Comparison of ENCODE assay signal across 34 cellular contexts in genomic region chr13:37143901-37144300, GRCh38. TPM values are rescaled to one million over a fixed set of nuclear protein-coding genes. Genes with fewer than 3 reads are reported as not detected.
DNase-seq lines count a peak whose midpoint lies in the region; ATAC-seq, FAIRE-seq and TF ChIP-seq lines count a peak whose summit lies in the region.
"Had no signal": no experiment of that assay in that cellular context is flagged by ENCODE, and none has a peak within 500 bp of the region (broad histone marks: within the 10 kb centered on the region; RNA-seq: fewer than 3 reads in every experiment).

No MANE protein-coding gene starts in this region.

- H3K4me1 Mint-ChIP-seq in T-helper 17 cell (no peaks in the 10 kb centered on the region), Calu3 (ENCODE audit: low read depth, unreplicated experiment) (no peaks in the 10 kb centered on the region)
- no peaks in the 10 kb centered on the region for H3K4me1 Mint-ChIP-seq in activated naive CD8-positive, alpha-beta T cell treated with anti-CD3 and anti-CD28 coated beads, Interleukin-2, amount 50 U/mL, for 24 hours
- H3K4me1 Mint-ChIP-seq: activated naive CD4-positive, alpha-beta T cell treated with anti-CD3 and anti-CD28 coated beads, Interleukin-2, amount 10 ng/mL, durations not matched to agents 7 days and 5 days; CD4-positive, alpha-beta memory T cell; T-cell had no signal

- no peak overlapping the region for H3K4me3 Mint-ChIP-seq in T-helper 17 cell
- H3K4me3 Mint-ChIP-seq in activated naive CD8-positive, alpha-beta T cell treated with anti-CD3 and anti-CD28 coated beads, Interleukin-2, amount 50 U/mL, for 24 hours, result no peak overlapping the region
- H3K4me3 Mint-ChIP-seq in Calu3 (ENCODE audit: low read depth, unreplicated experiment), result no peak overlapping the region
- H3K4me3 Mint-ChIP-seq: activated naive CD4-positive, alpha-beta T cell treated with anti-CD3 and anti-CD28 coated beads, Interleukin-2, amount 10 ng/mL, durations not matched to agents 7 days and 5 days; activated T-helper 1 cell treated with anti-CD3 and anti-CD28 coated beads, Interleukin-12 subunit alpha, Interleukin-12 subunit beta, Interleukin-2, Interleukin-4 antibody, amounts not matched to agents 30 ng/mL and 10 ng/mL and 1 ng/mL, durations not matched to agents 14 hours and 24 hours and 36 hours; CD4-positive, alpha-beta memory T cell; stimulated activated naive CD8-positive, alpha-beta T cell treated with anti-CD3 and anti-CD28 coated beads, Interleukin-15, Interleukin-2, amounts not matched to agents 100 ng/mL and 50 ng/mL, for 24 hours; T-cell had no signal

- H3K4me2 ChIP-seq in endothelial cell of umbilical vein (ENCODE audit: insufficient read depth, low read length), result no peak overlapping the region

- no peak for TF ChIP-seq CTCF in AG10803 (conservative IDR thresholded peaks at IDR 0.05; ENCODE audit: low read length)
- no peak for TF ChIP-seq CTCF in endothelial cell of umbilical vein (IDR thresholded peaks at IDR 0.05; ENCODE audit: extremely low read depth in 1 of 2, insufficient read depth in 1 of 2, low read depth in 1 of 2, low read length in 2 of 2)
- no peak for TF ChIP-seq CTCF in Calu3 (IDR thresholded peaks at IDR 0.05; ENCODE audit: unreplicated experiment)

- no peak overlapping the region for H3K27ac ChIP-seq in endothelial cell of umbilical vein (ENCODE audit: insufficient read depth, low read depth, low read length)
- H3K27ac ChIP-seq: Peyer's patch, psoas muscle, thoracic aorta, uterus had no signal

- H3K27ac Mint-ChIP-seq in T-helper 17 cell (no peak overlapping the region), Calu3 (ENCODE audit: unreplicated experiment) (no peak overlapping the region)
- H3K27ac Mint-ChIP-seq in activated naive CD8-positive, alpha-beta T cell treated with anti-CD3 and anti-CD28 coated beads, Interleukin-2, amount 50 U/mL, for 24 hours, result no peak overlapping the region
- H3K27ac Mint-ChIP-seq: activated naive CD4-positive, alpha-beta T cell treated with anti-CD3 and anti-CD28 coated beads, Interleukin-2, amount 10 ng/mL, durations not matched to agents 7 days and 5 days; activated T-helper 1 cell treated with anti-CD3 and anti-CD28 coated beads, Interleukin-12 subunit alpha, Interleukin-12 subunit beta, Interleukin-2, Interleukin-4 antibody, amounts not matched to agents 30 ng/mL and 10 ng/mL and 1 ng/mL, durations not matched to agents 14 hours and 24 hours and 36 hours; CD4-positive, alpha-beta memory T cell; stimulated activated naive CD8-positive, alpha-beta T cell treated with anti-CD3 and anti-CD28 coated beads, Interleukin-15, Interleukin-2, amounts not matched to agents 100 ng/mL and 50 ng/mL, for 24 hours; T-cell had no signal

- POLR2A ChIA-PET in endothelial cell of umbilical vein (lab: Charles Lee), result no interaction called here

- no peaks in the 10 kb centered on the region for H3K9me1 ChIP-seq in endothelial cell of umbilical vein (replicated peaks; ENCODE audit: control insufficient read depth, extremely low read depth, insufficient read depth, low read length)

- H3K36me3 ChIP-seq in endothelial cell of umbilical vein (ENCODE audit: control insufficient read depth in 2 of 2, extremely low read depth in 1 of 2, insufficient read depth in 2 of 2, low read length in 2 of 2), result no peaks in the 10 kb centered on the region
- H3K36me3 ChIP-seq: Peyer's patch, thoracic aorta, uterus had no signal

- H3K9ac ChIP-seq in endothelial cell of umbilical vein (replicated peaks; ENCODE audit: extremely low read depth, insufficient read depth, low read length), result no peak overlapping the region

- TF ChIP-seq POLR2A in endothelial cell of umbilical vein (IDR thresholded peaks at IDR 0.05; ENCODE audit: low read depth, low read length), result no peak

- H2AFZ ChIP-seq in endothelial cell of umbilical vein (ENCODE audit: low read depth, low read length), result no peak overlapping the region

- dilution Hi-C loops in endothelial cell of umbilical vein (cut with MboI; ENCODE audit: extremely low pct_ligation_motif_present, low sequenced_read_pairs), result no loop called here

- no peaks in the 10 kb centered on the region for H3K9me3 ChIP-seq in endothelial cell of umbilical vein (replicated peaks; ENCODE audit: control insufficient read depth, insufficient read depth, low read length)
- H3K9me3 ChIP-seq in T-helper 17 cell (ENCODE audit: control insufficient read depth, low read length, poor library complexity, severe bottlenecking), result no peaks in the 10 kb centered on the region
- H3K9me3 ChIP-seq: Peyer's patch, psoas muscle, thoracic aorta, uterus had no signal

- H3K79me2 ChIP-seq in endothelial cell of umbilical vein (ENCODE audit: control insufficient read depth, insufficient read depth, low read length), result no peaks in the 10 kb centered on the region

- BruUV-seq in endothelial cell of umbilical vein (replicated peaks; lab: Mats Ljungman, UMichigan) (no TSS peak), Calu3 (replicated peaks; lab: Mats Ljungman, UMichigan) (no TSS peak)

- no peaks in the 10 kb centered on the region for H3K27me3 ChIP-seq in endothelial cell of umbilical vein (ENCODE audit: control insufficient read depth in 2 of 2, insufficient read depth in 2 of 2, low read length in 2 of 2)
- H3K27me3 ChIP-seq: Peyer's patch, uterus had no signal

- H3K36me3 Mint-ChIP-seq in T-helper 17 cell (ENCODE audit: low read depth) (no peaks in the 10 kb centered on the region), Calu3 (ENCODE audit: insufficient read depth, unreplicated experiment) (no peaks in the 10 kb centered on the region)
- no peaks in the 10 kb centered on the region for H3K36me3 Mint-ChIP-seq in activated naive CD8-positive, alpha-beta T cell treated with anti-CD3 and anti-CD28 coated beads, Interleukin-2, amount 50 U/mL, for 24 hours (ENCODE audit: low read depth)
- H3K36me3 Mint-ChIP-seq: activated naive CD4-positive, alpha-beta T cell treated with anti-CD3 and anti-CD28 coated beads, Interleukin-2, amount 10 ng/mL, durations not matched to agents 7 days and 5 days; CD4-positive, alpha-beta memory T cell; T-cell had no signal

- H3K9me3 Mint-ChIP-seq in activated naive CD8-positive, alpha-beta T cell treated with anti-CD3 and anti-CD28 coated beads, Interleukin-2, amount 50 U/mL, for 24 hours, result no peaks in the 10 kb centered on the region
- H3K9me3 Mint-ChIP-seq in Calu3 (ENCODE audit: low read depth, unreplicated experiment), result peaks cover 3% of the 10 kb centered on the region
- H3K9me3 Mint-ChIP-seq: activated naive CD4-positive, alpha-beta T cell treated with anti-CD3 and anti-CD28 coated beads, Interleukin-2, amount 10 ng/mL, durations not matched to agents 7 days and 5 days; activated T-helper 1 cell treated with anti-CD3 and anti-CD28 coated beads, Interleukin-12 subunit alpha, Interleukin-12 subunit beta, Interleukin-2, Interleukin-4 antibody, amounts not matched to agents 30 ng/mL and 10 ng/mL and 1 ng/mL, durations not matched to agents 14 hours and 24 hours and 36 hours; stimulated activated naive CD8-positive, alpha-beta T cell treated with anti-CD3 and anti-CD28 coated beads, Interleukin-15, Interleukin-2, amounts not matched to agents 100 ng/mL and 50 ng/mL, for 24 hours had no signal

- H3K4me3 ChIP-seq in AG10803 (ENCODE audit: low read length) (no peak overlapping the region), endothelial cell of umbilical vein (replicated peaks in 1 of 3; ENCODE audit: insufficient read depth in 1 of 3, low read depth in 1 of 3, low read length in 3 of 3) (no peak overlapping the region)
- H3K4me3 ChIP-seq: Peyer's patch, psoas muscle, skin epidermis, thoracic aorta, uterus had no signal

- DNase-seq in AG10803 (ENCODE audit: low read depth) (peak; percentile 42), endothelial cell of umbilical vein (ENCODE audit: low read depth, low spot score) (peak; percentile 85), myocyte (ENCODE audit: low read depth) (peak; percentile 29), T-helper 17 cell (no peak), Calu3 (no peak)
- DNase-seq in activated naive CD8-positive, alpha-beta T cell treated with anti-CD3 and anti-CD28 coated beads, Interleukin-2, amount 50 U/mL, for 24 hours, result no peak
- DNase-seq in central memory CD4-positive, alpha-beta T cell, result no peak
- DNase-seq: activated CD4-positive, alpha-beta T cell treated with anti-CD3 and anti-CD28 coated beads, Interleukin-2, amount 50 U/mL, for 48 hours; activated naive CD4-positive, alpha-beta T cell treated with anti-CD3 and anti-CD28 coated beads, Interleukin-2, amount 10 ng/mL, durations not matched to agents 7 days and 5 days; AML-193; CD4-positive, alpha-beta memory T cell; cerebellar nuclear complex; DMS 273 treated with DMSO at 0.1 percent for 48 hours; effector CD4-positive, alpha-beta T cell; erythroblast; mesenchymal stem cell; NCI-H1105; NCI-H187 treated with DMSO at 0.1 percent for 48 hours; NCI-H345; nucleus accumbens; Peyer's patch; psoas muscle; SIG-M5; T-cell; uterus had no signal

- FAIRE-seq in endothelial cell of umbilical vein (lab: Jason Lieb, UNC), result no peak
- FAIRE-seq: A204.1, TTC549 had no signal

- CTCF ChIA-PET in endothelial cell of umbilical vein (lab: Charles Lee), result no interaction called here
- CTCF ChIA-PET in Calu3 (lab: Charles Lee), result no interaction called here

- H4K20me1 ChIP-seq in endothelial cell of umbilical vein (replicated peaks; ENCODE audit: control insufficient read depth, extremely low read depth, insufficient read depth, low read length), result no peaks in the 10 kb centered on the region

- intact Hi-C loops in endothelial cell of umbilical vein (cut with micrococcal nuclease) (no loop called here), Calu3 (cut with micrococcal nuclease; ENCODE audit: unreplicated experiment) (no loop called here)

- H3K4me1 ChIP-seq in endothelial cell of umbilical vein (ENCODE audit: control insufficient read depth, extremely low read depth, insufficient read depth, low read length), result no peaks in the 10 kb centered on the region
- H3K4me1 ChIP-seq: Peyer's patch, psoas muscle, uterus had no signal

- ATAC-seq in SK-N-SH treated with all-trans-retinoic acid at 6 μM for 48 hours (peak; percentile 49; the same call in 2 of the 3 replicates), T-helper 17 cell (no peak)
- ATAC-seq in activated naive CD8-positive, alpha-beta T cell treated with anti-CD3 and anti-CD28 coated beads, Interleukin-2, amount 50 U/mL, for 24 hours, result no peak
- ATAC-seq: left lobe of liver, psoas muscle, T-cell had no signal

- H3K27me3 Mint-ChIP-seq in T-helper 17 cell (no peaks in the 10 kb centered on the region), Calu3 (ENCODE audit: unreplicated experiment) (no peaks in the 10 kb centered on the region)
- H3K27me3 Mint-ChIP-seq in activated naive CD8-positive, alpha-beta T cell treated with anti-CD3 and anti-CD28 coated beads, Interleukin-2, amount 50 U/mL, for 24 hours, result no peaks in the 10 kb centered on the region
- H3K27me3 Mint-ChIP-seq: activated naive CD4-positive, alpha-beta T cell treated with anti-CD3 and anti-CD28 coated beads, Interleukin-2, amount 10 ng/mL, durations not matched to agents 7 days and 5 days; stimulated activated naive CD8-positive, alpha-beta T cell treated with anti-CD3 and anti-CD28 coated beads, Interleukin-15, Interleukin-2, amounts not matched to agents 100 ng/mL and 50 ng/mL, for 24 hours; T-cell had no signal

RNA-seq across cellular contexts. Expression of gene CSNK1A1L, which starts 38.4 kb away (rescaled TPM):
- total RNA-seq in endothelial cell of umbilical vein (not detected in 2 replicates), myocyte (not detected in 2 replicates), T-helper 17 cell (not detected), Calu3 (2022) (not detected in 2 replicates)
- not detected in 2 replicates for polyA plus RNA-seq in endothelial cell of umbilical vein
- not detected in 2 replicates for polyA plus RNA-seq in endothelial cell of umbilical vein (2011; cell fraction: cytosol; rRNA removed)
- not detected in 2 replicates for polyA plus RNA-seq in endothelial cell of umbilical vein (2011; cell fraction: nucleus; rRNA removed)
- not detected in 2 replicates for polyA plus RNA-seq in endothelial cell of umbilical vein (2012)
- not detected in 2 replicates for polyA minus RNA-seq in endothelial cell of umbilical vein
- not detected for polyA minus RNA-seq in endothelial cell of umbilical vein (2011; cell fraction: cytosol; rRNA and poly(A)+ RNA removed)
- not detected in 2 replicates for polyA minus RNA-seq in endothelial cell of umbilical vein (2011; cell fraction: nucleus; rRNA and poly(A)+ RNA removed)
- 0.03 TPM for polyA plus RNA-seq in myocyte (2012)
- total RNA-seq: activated T-helper 1 cell treated with anti-CD3 and anti-CD28 coated beads, Interleukin-12 subunit alpha, Interleukin-12 subunit beta, Interleukin-2, Interleukin-4 antibody, amounts not matched to agents 30 ng/mL and 10 ng/mL and 1 ng/mL, durations not matched to agents 14 hours and 24 hours and 36 hours; CD4-positive, alpha-beta memory T cell; H4; left lobe of liver; Peyer's patch; psoas muscle; T-cell; thoracic aorta; uterus had no signal
- polyA plus RNA-seq: CD4-positive, alpha-beta memory T cell; psoas muscle had no signal

Comparison
In these comparisons a context has a peak if more than half of its experiments do, and no peak if none do; other contexts are left out.
1. DNase-seq: peak in AG10803 (single experiment), endothelial cell of umbilical vein (single experiment) and myocyte (single experiment); none in T-helper 17 cell (0 of 3), activated naive CD8-positive, alpha-beta T cell treated with anti-CD3 and anti-CD28 coated beads, Interleukin-2, amount 50 U/mL, for 24 hours (single experiment), central memory CD4-positive, alpha-beta T cell (single experiment) and Calu3 (single experiment).